In genomic region chr3:63975705-63976104, GRCh38 we compare ENCODE assay signal across 11 cellular contexts. TPM values are rescaled to one million over a fixed set of nuclear protein-coding genes. Genes with fewer than 3 reads are reported as not detected.
DNase-seq lines count a peak whose midpoint lies in the region; ATAC-seq and TF ChIP-seq lines count a peak whose summit lies in the region.
"Had no signal": no experiment of that assay in that cellular context is flagged by ENCODE, and none has a peak within 500 bp of the region (broad histone marks: within the 10 kb centered on the region; RNA-seq: fewer than 3 reads in every experiment).

No MANE protein-coding gene starts in this region.

- peaks cover 67% of the 10 kb centered on the region for H3K79me2 ChIP-seq in mammary epithelial cell (ENCODE audit: insufficient read depth, low read length)

- H3K9me3 ChIP-seq in mammary epithelial cell (replicated peaks; ENCODE audit: insufficient read depth, low read length): no peaks in the 10 kb centered on the region
- H3K9me3 ChIP-seq in left lung: no peaks in the 10 kb centered on the region
- no peaks in the 10 kb centered on the region for H3K9me3 ChIP-seq in upper lobe of left lung
- H3K9me3 ChIP-seq: Peyer's patch had no signal

- no peak overlapping the region for H3K4me3 Mint-ChIP-seq in activated CD4-positive, alpha-beta T cell treated with anti-CD3 and anti-CD28 coated beads, Interleukin-2, amount 10 ng/mL, durations not matched to agents 7 days and 5 days

- no peak for TF ChIP-seq POLR2A in upper lobe of left lung (IDR thresholded peaks at IDR 0.05)

- intact Hi-C loops in mammary epithelial cell (cut with micrococcal nuclease): no loop called here
- intact Hi-C loops in left lung (cut with DNase I): no loop called here

- dilution Hi-C loops in mammary epithelial cell (cut with HindIII; ENCODE audit: low sequenced_read_pairs): loop anchor here (5.0 kb wide), 1 partner anchor 63 kb away; the partner anchor contains the start of gene SCAANT1

- DNase-seq in activated CD4-positive, alpha-beta T cell treated with anti-CD3 and anti-CD28 coated beads, Interleukin-2, amount 10 ng/mL, durations not matched to agents 7 days and 5 days: no peak
- no peak for DNase-seq in activated CD4-positive, alpha-beta T cell treated with anti-CD3 and anti-CD28 coated beads for 48 hours
- peak; percentile 88 for DNase-seq in mammary epithelial cell
- no peak for DNase-seq in left lung
- peak in 1 of 2 donors; percentile 63 for DNase-seq in upper lobe of left lung
- no peak for DNase-seq in stimulated activated CD4-positive, alpha-beta T cell treated with anti-CD3 and anti-CD28 coated beads, Interleukin-4, amount 100 ng/mL, for 4 hours
- DNase-seq in activated CD4-positive, alpha-beta T cell treated with anti-CD3 and anti-CD28 coated beads, Interleukin-2, amount 50 U/mL, for 48 hours: no peak
- DNase-seq: Peyer's patch; stimulated activated CD4-positive, alpha-beta T cell treated with anti-CD3 and anti-CD28 coated beads, Interleukin-2, amount 100 ng/mL, for 48 hours had no signal

- WGBS in mammary epithelial cell (ENCODE audit: low coverage, missing lambda C conversion rate): 0% methylated on average over 2 of the region's 3 CpGs
- WGBS in upper lobe of left lung, 2 donors: 37 to 45% methylated on average over 3 of the region's 3 CpGs

- peak overlapping the region; percentile 16 for H3K27ac Mint-ChIP-seq in activated CD4-positive, alpha-beta T cell treated with anti-CD3 and anti-CD28 coated beads, Interleukin-2, amount 10 ng/mL, durations not matched to agents 7 days and 5 days

- no peak for TF ChIP-seq EP300 in upper lobe of left lung (IDR thresholded peaks at IDR 0.05)

- BruUV-seq in mammary epithelial cell (replicated peaks; lab: Mats Ljungman, UMichigan): no TSS peak

- no peak for TF ChIP-seq CTCF in mammary epithelial cell (conservative IDR thresholded peaks at IDR 0.05 in 1 of 2, IDR thresholded peaks at IDR 0.05 in 1 of 2; ENCODE audit: extremely low read depth in 1 of 2, insufficient read depth in 1 of 2, low read depth in 1 of 2, low read length in 2 of 2)
- no peak for TF ChIP-seq CTCF in left lung (IDR thresholded peaks at IDR 0.05)
- no peak for TF ChIP-seq CTCF in upper lobe of left lung (IDR thresholded peaks at IDR 0.05)

- H3K36me3 ChIP-seq in mammary epithelial cell (ENCODE audit: insufficient read depth, low read length): peaks cover 5% of the 10 kb centered on the region
- H3K36me3 ChIP-seq in left lung: peaks cover 0 to 9% of the 10 kb centered on the region in 2 donors
- peaks cover 0 to 5% (median 0%) of the 10 kb centered on the region in 4 donors for H3K36me3 ChIP-seq in upper lobe of left lung

- H3K4me3 ChIP-seq in mammary epithelial cell (replicated peaks in 1 of 3; ENCODE audit: insufficient read depth in 1 of 3, low read depth in 2 of 3, low read length in 3 of 3) (no peak overlapping the region), left lung (no peak overlapping the region), upper lobe of left lung (no peak overlapping the region)
- H3K4me3 ChIP-seq: Peyer's patch had no signal

- no peaks in the 10 kb centered on the region for H3K9me3 Mint-ChIP-seq in activated CD4-positive, alpha-beta T cell treated with anti-CD3 and anti-CD28 coated beads, Interleukin-2, amount 10 ng/mL, durations not matched to agents 7 days and 5 days

- H3K9ac ChIP-seq in mammary epithelial cell (ENCODE audit: insufficient read depth, low read length): peak overlapping the region; percentile 64

- H3K36me3 Mint-ChIP-seq in activated CD4-positive, alpha-beta T cell treated with anti-CD3 and anti-CD28 coated beads, Interleukin-2, amount 10 ng/mL, durations not matched to agents 7 days and 5 days (ENCODE audit: low read depth): peaks cover 57% of the 10 kb centered on the region

- no peaks in the 10 kb centered on the region for H3K27me3 Mint-ChIP-seq in activated CD4-positive, alpha-beta T cell treated with anti-CD3 and anti-CD28 coated beads, Interleukin-2, amount 10 ng/mL, durations not matched to agents 7 days and 5 days

- H3K27me3 ChIP-seq in mammary epithelial cell (ENCODE audit: insufficient read depth, low read length): no peaks in the 10 kb centered on the region
- H3K27me3 ChIP-seq in left lung: no peaks in the 10 kb centered on the region
- no peaks in the 10 kb centered on the region for H3K27me3 ChIP-seq in upper lobe of left lung
- H3K27me3 ChIP-seq: Peyer's patch had no signal

- POLR2A ChIA-PET in activated CD4-positive, alpha-beta T cell treated with anti-CD3 and anti-CD28 coated beads, Interleukin-2, amount 10 ng/mL, durations not matched to agents 7 days and 5 days (lab: Charles Lee): no interaction called here

- CTCF ChIA-PET in activated CD4-positive, alpha-beta T cell treated with anti-CD3 and anti-CD28 coated beads, Interleukin-2, amount 10 ng/mL, durations not matched to agents 7 days and 5 days (lab: Charles Lee): interaction anchor here (2.1 kb wide), 1 partner anchor 14 kb away, joined by 8 read pairs; no protein-coding TSS in a partner anchor
- CTCF ChIA-PET in mammary epithelial cell (lab: Charles Lee; ENCODE audit: low non-redundant PET): no interaction called here

- no peaks in the 10 kb centered on the region for H4K20me1 ChIP-seq in mammary epithelial cell (ENCODE audit: insufficient read depth, low read length)

- peak; percentile 7 for ATAC-seq in left lung
- ATAC-seq in upper lobe of left lung (ENCODE audit: low FRiP score in 2 of 2): peak in 1 of 2 donors; percentile 34
- ATAC-seq in GM19328 (IDR thresholded peaks at IDR 0.05; ENCODE audit: unreplicated experiment): no peak
- ATAC-seq: HCT116 had no signal

- H2AFZ ChIP-seq in mammary epithelial cell (ENCODE audit: low read depth, low read length): no peak overlapping the region

- peak overlapping the region; percentile 82 for H3K4me2 ChIP-seq in mammary epithelial cell (ENCODE audit: insufficient read depth, low read depth, low read length)

- H3K4me1 ChIP-seq in mammary epithelial cell (ENCODE audit: insufficient read depth, low read length) (peaks cover 69% of the 10 kb centered on the region), left lung (peaks cover 28 to 98% of the 10 kb centered on the region in 2 donors), upper lobe of left lung (peaks cover 64 to 88% (median 82%) of the 10 kb centered on the region in 4 donors)

- H3K27ac ChIP-seq in mammary epithelial cell (ENCODE audit: insufficient read depth, low read depth, low read length) (peak overlapping the region; percentile 88), left lung (peak overlapping the region; percentile 64 to 81), upper lobe of left lung (peak overlapping the region; percentile 16 to 76 (median 64))

- in situ Hi-C loops in mammary epithelial cell (cut with MboI; ENCODE audit: low sequenced_read_pairs in 2 of 2): loop anchor here in 1 of 2 donors (25.0 kb wide), 1 partner anchor 638 kb away; no protein-coding TSS in a partner anchor

- H3K4me1 Mint-ChIP-seq in activated CD4-positive, alpha-beta T cell treated with anti-CD3 and anti-CD28 coated beads, Interleukin-2, amount 10 ng/mL, durations not matched to agents 7 days and 5 days: peaks cover 91% of the 10 kb centered on the region

RNA-seq across cellular contexts. Expression of gene PSMD6, which starts 47.6 kb away (rescaled TPM):
- 10 to 100 TPM; 73.4 to 75.0 TPM for total RNA-seq in activated CD4-positive, alpha-beta T cell treated with anti-CD3 and anti-CD28 coated beads, Interleukin-2, amount 10 ng/mL, durations not matched to agents 7 days and 5 days
- total RNA-seq in mammary epithelial cell (10 to 100 TPM; 70.7 to 85.9 TPM), left lung (10 to 100 TPM; 48.8 to 70.9 TPM), upper lobe of left lung (10 to 100 TPM; 41.2 to 69.3 (median 58.6) TPM)
- 75.2 TPM for polyA plus RNA-seq in mammary epithelial cell
- polyA minus RNA-seq in mammary epithelial cell: 28.0 TPM
